ENCODE assay signal across 21 cellular contexts in genomic region chr6:160065200-160065599, GRCh38. TPM values are rescaled to one million over a fixed set of nuclear protein-coding genes. Genes with fewer than 3 reads are reported as not detected.
DNase-seq lines count a peak whose midpoint lies in the region; ATAC-seq and TF ChIP-seq lines count a peak whose summit lies in the region.
"Had no signal": no experiment of that assay in that cellular context is flagged by ENCODE, and none has a peak within 500 bp of the region (broad histone marks: within the 10 kb centered on the region; RNA-seq: fewer than 3 reads in every experiment).

No MANE protein-coding gene starts in this region.

- no peak overlapping the region for H3K4me3 Mint-ChIP-seq in progenitor cell of endocrine pancreas (ENCODE audit: low read depth)
- H3K4me3 Mint-ChIP-seq: CD8-positive, alpha-beta memory T cell had no signal

- TF ChIP-seq CTCF in progenitor cell of endocrine pancreas (IDR thresholded peaks at IDR 0.05; ENCODE audit: unreplicated experiment) = no peak

- ATAC-seq in left lobe of liver (peak; percentile 76), GM18519 (IDR thresholded peaks at IDR 0.05; ENCODE audit: low FRiP score, unreplicated experiment) (no peak), GM18873 (IDR thresholded peaks at IDR 0.05; ENCODE audit: low FRiP score, unreplicated experiment) (no peak), GM21367 (IDR thresholded peaks at IDR 0.05; ENCODE audit: unreplicated experiment) (no peak)

- H3K4me1 Mint-ChIP-seq in progenitor cell of endocrine pancreas (ENCODE audit: low read depth) = no peaks in the 10 kb centered on the region

- DNase-seq in NCI-H2029 treated with DMSO at 0.1 percent for 48 hours (lab: John Stamatoyannopoulos, UW) (peak; percentile 6), NCI-H2029 (lab: John Stamatoyannopoulos, UW) (no peak), left lobe of liver (ENCODE audit: low spot score) (peak; percentile 68), progenitor cell of endocrine pancreas (ENCODE audit: low spot score, unreplicated experiment) (no peak)
- DNase-seq: AML-193; Calu3; CD8-positive, alpha-beta memory T cell; DMS153; EL; GF-D8; Karpas-422; NCI-H1436 treated with DMSO at 0.1 percent for 48 hours; NCI-H1930; NCI-H226; NCI-H510A treated with DMSO at 0.1 percent for 48 hours; NCI-H748 treated with DMSO at 0.1 percent for 48 hours; SJCRH30 had no signal

- peaks cover 42% of the 10 kb centered on the region for H3K36me3 Mint-ChIP-seq in progenitor cell of endocrine pancreas (ENCODE audit: insufficient read depth)

- no peaks in the 10 kb centered on the region for H3K9me3 Mint-ChIP-seq in progenitor cell of endocrine pancreas (ENCODE audit: low read depth)
- H3K9me3 Mint-ChIP-seq: CD8-positive, alpha-beta memory T cell had no signal

- H3K27ac Mint-ChIP-seq in progenitor cell of endocrine pancreas = peak overlapping the region; percentile 6

- H3K27me3 Mint-ChIP-seq in progenitor cell of endocrine pancreas = no peaks in the 10 kb centered on the region
- H3K27me3 Mint-ChIP-seq: CD8-positive, alpha-beta memory T cell had no signal

RNA-seq across cellular contexts. Expression of gene SLC22A1, which starts 56.4 kb away (rescaled TPM):
- 1,378 TPM for total RNA-seq in left lobe of liver
- 2.4 and 3.0 TPM in 2 replicates for total RNA-seq in progenitor cell of endocrine pancreas
- total RNA-seq: M059J had no signal

Comparison
In these comparisons a context has a peak if more than half of its experiments do, and no peak if none do; other contexts are left out.
1. DNase-seq: peak in NCI-H2029 treated with DMSO at 0.1 percent for 48 hours (single experiment) and left lobe of liver (single experiment); none in NCI-H2029 (single experiment) and progenitor cell of endocrine pancreas (single experiment).
2. RNA of gene SLC22A1, which starts 56.4 kb away (total RNA-seq): 1,378 TPM in left lobe of liver (single experiment); 2.4 to 3.0 TPM in progenitor cell of endocrine pancreas; every median in the first group is over 100 times any median in the second.